Comparison of ENCODE assay signal across 9 cellular contexts in the genomic region with DNA sequence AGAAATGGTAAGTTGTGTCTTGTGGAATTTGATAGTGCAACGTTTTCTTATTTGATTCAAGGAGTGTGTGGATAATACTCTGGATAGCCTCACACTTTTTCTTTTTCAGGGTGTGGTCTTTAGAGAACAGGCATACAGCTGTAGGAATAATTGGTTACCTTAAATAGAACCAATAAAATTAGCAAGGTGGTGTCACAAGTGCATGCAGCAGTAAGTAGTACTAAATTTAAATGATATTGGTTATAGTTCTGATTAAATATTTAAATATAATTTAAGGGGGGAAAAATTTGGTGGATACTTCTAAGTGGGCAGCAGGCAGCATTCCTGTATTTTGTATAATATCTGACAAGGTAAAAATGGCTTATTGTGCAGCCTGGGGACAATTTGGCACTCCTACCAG. TPM values are rescaled to one million over a fixed set of nuclear protein-coding genes. Genes with fewer than 3 reads are reported as not detected.
DNase-seq lines count a peak whose midpoint lies in the region; ATAC-seq and TF ChIP-seq lines count a peak whose summit lies in the region.
"Had no signal": no experiment of that assay in that cellular context is flagged by ENCODE, and none has a peak within 500 bp of the region (broad histone marks: within the 10 kb centered on the region; RNA-seq: fewer than 3 reads in every experiment).

No MANE protein-coding gene starts in this region.

- H3K9me3 Mint-ChIP-seq in central memory CD8-positive, alpha-beta T cell, result no peaks in the 10 kb centered on the region
- H3K9me3 Mint-ChIP-seq in naive thymus-derived CD4-positive, alpha-beta T cell, result peaks cover 0 to 8% (median 0%) of the 10 kb centered on the region in 11 donors

- 4 to 10% methylated on average over 1 of the region's 1 CpG for WGBS in body of pancreas, 2 donors

- DNase-seq in AG10803 (ENCODE audit: low read depth), result no peak
- DNase-seq in central memory CD8-positive, alpha-beta T cell (ENCODE audit: low spot score in 2 of 2), result no peak
- no peak for DNase-seq in naive thymus-derived CD4-positive, alpha-beta T cell
- DNase-seq in body of pancreas, result no peak
- no peak for DNase-seq in activated gamma-delta T cell (lab: John Stamatoyannopoulos, UW)
- DNase-seq in putamen (ENCODE audit: low spot score), result no peak
- no peak for DNase-seq in NCI-H128 (lab: John Stamatoyannopoulos, UW; ENCODE audit: unreplicated experiment)
- DNase-seq: EL had no signal

- H3K4me3 ChIP-seq in AG10803 (ENCODE audit: low read length), result peak overlapping the region; percentile 94
- peak overlapping the region; percentile 92 for H3K4me3 ChIP-seq in HUES6 (ENCODE audit: low read depth, low read length)
- H3K4me3 ChIP-seq in naive thymus-derived CD4-positive, alpha-beta T cell (ENCODE audit: low read length), result peak overlapping the region; percentile 83
- no peak overlapping the region for H3K4me3 ChIP-seq in body of pancreas

- intact Hi-C loops in naive thymus-derived CD4-positive, alpha-beta T cell (cut with micrococcal nuclease), result loop anchor here in 1 of 2 donors (10.0 kb wide), 1 partner anchor 1290 kb away; the partner anchor contains the start of gene ATF7IP2
- intact Hi-C loops in body of pancreas (cut with DNase I), result no loop called here

- H3K27ac Mint-ChIP-seq in central memory CD8-positive, alpha-beta T cell (ENCODE audit: low read depth), result no peak overlapping the region
- peak overlapping the region in 4 of 9 donors; percentile 8 to 91 (median 40) for H3K27ac Mint-ChIP-seq in naive thymus-derived CD4-positive, alpha-beta T cell

- TF ChIP-seq CTCF in AG10803 (conservative IDR thresholded peaks at IDR 0.05; ENCODE audit: low read length) (no peak), body of pancreas (IDR thresholded peaks at IDR 0.05) (no peak)

- peaks cover 73% of the 10 kb centered on the region for H3K36me3 Mint-ChIP-seq in central memory CD8-positive, alpha-beta T cell (ENCODE audit: insufficient read depth)
- peaks cover 0 to 52% (median 41%) of the 10 kb centered on the region in 5 donors for H3K36me3 Mint-ChIP-seq in naive thymus-derived CD4-positive, alpha-beta T cell

- H3K4me1 ChIP-seq in HUES6 (ENCODE audit: control insufficient read depth, insufficient read depth, low read length) (peaks cover 31% of the 10 kb centered on the region), body of pancreas (peaks cover 77% of the 10 kb centered on the region)
- peaks cover 56 to 65% of the 10 kb centered on the region in 2 donors for H3K4me1 ChIP-seq in naive thymus-derived CD4-positive, alpha-beta T cell (ENCODE audit: control insufficient read depth in 2 of 2, insufficient read depth in 2 of 2, low read length in 2 of 2)

- POLR2A ChIA-PET in naive thymus-derived CD4-positive, alpha-beta T cell (lab: Charles Lee), result no interaction called here

- H3K27me3 Mint-ChIP-seq in central memory CD8-positive, alpha-beta T cell, result no peaks in the 10 kb centered on the region
- H3K27me3 Mint-ChIP-seq in naive thymus-derived CD4-positive, alpha-beta T cell, result peaks cover 0 to 4% (median 0%) of the 10 kb centered on the region in 5 donors

- H3K36me3 ChIP-seq in HUES6 (ENCODE audit: control insufficient read depth, insufficient read depth, low read length) (peaks cover 67% of the 10 kb centered on the region), body of pancreas (replicated peaks in 1 of 2; ENCODE audit: insufficient read depth in 1 of 2, low read depth in 2 of 2) (no peaks in the 10 kb centered on the region)
- H3K36me3 ChIP-seq in naive thymus-derived CD4-positive, alpha-beta T cell (ENCODE audit: control insufficient read depth in 2 of 3, insufficient read depth in 3 of 3, low read length in 3 of 3), result peaks cover 0 to 34% (median 33%) of the 10 kb centered on the region in 3 experiments

- H3K4me1 Mint-ChIP-seq in central memory CD8-positive, alpha-beta T cell, result peaks cover 66% of the 10 kb centered on the region
- H3K4me1 Mint-ChIP-seq in naive thymus-derived CD4-positive, alpha-beta T cell, result peaks cover 56 to 70% (median 67%) of the 10 kb centered on the region in 7 donors

- H3K27ac ChIP-seq in HUES6 (ENCODE audit: low read depth, low read length) (no peak overlapping the region), body of pancreas (peak overlapping the region in 2 of 4 donors; percentile 17 to 34)
- peak overlapping the region; percentile 52 for H3K27ac ChIP-seq in naive thymus-derived CD4-positive, alpha-beta T cell (ENCODE audit: low read depth, low read length)

- CTCF ChIA-PET in naive thymus-derived CD4-positive, alpha-beta T cell (lab: Charles Lee), result no interaction called here

- TF ChIP-seq POLR2A in body of pancreas (IDR thresholded peaks at IDR 0.05), result no peak

- H3K27me3 ChIP-seq in HUES6 (ENCODE audit: control insufficient read depth, insufficient read depth, low read length) (no peaks in the 10 kb centered on the region), body of pancreas (no peaks in the 10 kb centered on the region)
- H3K27me3 ChIP-seq in naive thymus-derived CD4-positive, alpha-beta T cell (ENCODE audit: control insufficient read depth in 2 of 2, insufficient read depth in 2 of 2, low read length in 2 of 2), result no peaks in the 10 kb centered on the region

- H3K9me3 ChIP-seq in HUES6 (ENCODE audit: control insufficient read depth, insufficient read depth, low read depth, low read length) (no peaks in the 10 kb centered on the region), body of pancreas (no peaks in the 10 kb centered on the region)
- H3K9me3 ChIP-seq in naive thymus-derived CD4-positive, alpha-beta T cell (ENCODE audit: control insufficient read depth in 2 of 3, low read length in 3 of 3), result no peaks in the 10 kb centered on the region

- ATAC-seq in central memory CD8-positive, alpha-beta T cell (replicated peaks; ENCODE audit: extremely low read depth, poor library complexity, severe bottlenecking), result no peak
- no peak for ATAC-seq in naive thymus-derived CD4-positive, alpha-beta T cell
- no peak for ATAC-seq in body of pancreas

- H3K9ac ChIP-seq in HUES6 (ENCODE audit: low read length), result no peak overlapping the region

- H3K4me3 Mint-ChIP-seq in central memory CD8-positive, alpha-beta T cell, result peak overlapping the region; percentile 98
- H3K4me3 Mint-ChIP-seq in naive thymus-derived CD4-positive, alpha-beta T cell, result peak overlapping the region; percentile 69 to 100 (median 90)

RNA-seq across cellular contexts. Expression of gene HAPSTR1, which starts 3.7 kb away (rescaled TPM):
- 100 to 1,000 TPM in 2 of 5 experiments, 10 to 100 TPM in 3; 69.6 to 136 (median 87.3) TPM for total RNA-seq in naive thymus-derived CD4-positive, alpha-beta T cell
- 10 to 100 TPM; 11.4 to 17.5 TPM for polyA plus RNA-seq in naive thymus-derived CD4-positive, alpha-beta T cell
- total RNA-seq in body of pancreas, result 10 to 100 TPM; 31.9 to 32.6 TPM

Comparison
In these comparisons a context has a peak if more than half of its experiments do, and no peak if none do; other contexts are left out.
1. H3K4me3 ChIP-seq: peak in AG10803 (single experiment), HUES6 (single experiment) and naive thymus-derived CD4-positive, alpha-beta T cell (single experiment); none in body of pancreas (0 of 2).